In the genomic region with DNA sequence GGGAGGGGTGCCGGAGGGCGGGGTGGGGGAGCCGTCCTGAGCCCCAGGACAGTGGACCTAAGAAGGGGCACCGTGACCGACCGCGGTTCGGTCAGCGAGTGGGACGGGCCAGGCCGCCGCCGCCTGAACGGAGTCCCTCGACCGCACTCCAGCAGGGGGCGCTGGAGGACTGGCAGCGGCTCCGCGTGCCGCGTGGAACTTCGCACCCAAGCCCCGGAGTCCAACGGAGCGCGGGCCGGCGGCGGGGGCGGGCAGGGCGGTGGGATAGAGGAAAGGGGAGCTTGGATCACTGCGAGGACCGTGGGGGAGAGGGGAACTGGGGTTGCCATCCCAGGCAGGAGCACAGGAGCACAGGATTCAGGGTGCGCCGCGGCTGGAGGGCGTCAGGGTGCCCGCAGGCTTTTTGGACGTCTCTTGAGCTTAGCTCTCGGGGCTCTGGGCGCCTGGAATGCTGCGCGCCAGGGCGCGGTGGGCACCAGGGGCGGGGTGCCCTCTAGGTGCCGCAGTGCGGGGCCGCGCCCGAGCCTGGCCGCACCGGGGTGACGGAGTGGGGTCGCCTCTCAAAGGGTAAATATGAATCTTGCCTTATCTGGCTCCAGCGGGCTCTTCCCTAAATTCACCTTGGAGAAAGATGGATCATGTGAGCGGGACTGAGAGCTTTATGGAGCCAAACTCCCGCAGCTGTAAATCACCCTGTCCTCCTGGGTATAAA, we compare ENCODE assay signal across 8 cellular contexts. TPM values are rescaled to one million over a fixed set of nuclear protein-coding genes. Genes with fewer than 3 reads are reported as not detected.
DNase-seq lines count a peak whose midpoint lies in the region; ATAC-seq and TF ChIP-seq lines count a peak whose summit lies in the region.

No MANE protein-coding gene starts in this region.

- H2AFZ ChIP-seq in MM.1S (ENCODE audit: low read length) = 0 out of 2 replicates have a peak overlapping the region, but pooled peaks have one; percentile 63

- TF ChIP-seq CTCF in MM.1S (IDR thresholded peaks at IDR 0.05; ENCODE audit: low read length) = peak; percentile 72

- peak overlapping the region; percentile 37; the same call in 1 of the 2 replicates for H3K4me3 ChIP-seq in MM.1S (ENCODE audit: low read length)

- H3K4me2 ChIP-seq in MM.1S (ENCODE audit: low read depth, low read length) = peak overlapping the region; percentile 82; the same call in 1 of the 2 replicates

- H3K36me3 ChIP-seq in MM.1S (replicated peaks; ENCODE audit: insufficient read depth, low read length) = no peaks in the 10 kb centered on the region

- H3K4me1 ChIP-seq in MM.1S (ENCODE audit: low read length) = no peaks in the 10 kb centered on the region

- DNase-seq in GDM1 (lab: John Stamatoyannopoulos, UW) = peak; percentile 39
- DNase-seq in MM.1S = peak; percentile 20
- DNase-seq in activated CD4-positive, alpha-beta T cell treated with anti-CD3 and anti-CD28 coated beads for 24 hours (ENCODE audit: low read depth in 2 of 2) = peak; percentile 61 to 73
- peak; percentile 42 for DNase-seq in cerebellar cortex (ENCODE audit: low spot score)
- DNase-seq in left colon = peak; percentile 41 to 84
- peak; percentile 56 to 78 for DNase-seq in stimulated activated CD4-positive, alpha-beta T cell treated with anti-CD3 and anti-CD28 coated beads, Interleukin-4, amount 100 ng/mL, for 4 hours

- peaks cover 98% of the 10 kb centered on the region for H3K27me3 ChIP-seq in MM.1S (replicated peaks; ENCODE audit: insufficient read depth, low read length)

- H3K9me3 ChIP-seq in MM.1S (replicated peaks; ENCODE audit: insufficient read depth, low read length) = no peaks in the 10 kb centered on the region

- peak; percentile 82 for ATAC-seq in left colon
- ATAC-seq in GM21717 (IDR thresholded peaks at IDR 0.05; ENCODE audit: unreplicated experiment) = no peak
- ATAC-seq in GM21447 (IDR thresholded peaks at IDR 0.05; ENCODE audit: unreplicated experiment) = no peak

- H3K9ac ChIP-seq in MM.1S (ENCODE audit: low read length) = no peak overlapping the region

- no peaks in the 10 kb centered on the region for H3F3A ChIP-seq in MM.1S (ENCODE audit: insufficient read depth, low read length)

- no peaks in the 10 kb centered on the region for H3K79me2 ChIP-seq in MM.1S (ENCODE audit: low read length)

- H3K27ac ChIP-seq in MM.1S (ENCODE audit: low read length) = no peak overlapping the region

- intact Hi-C loops in left colon (cut with DNase I, micrococcal nuclease) = no loop called here

- no peaks in the 10 kb centered on the region; the same call in 1 of the 2 replicates for H4K20me1 ChIP-seq in MM.1S (ENCODE audit: insufficient read depth, low read length)

- H3K9me2 ChIP-seq in MM.1S (replicated peaks; ENCODE audit: insufficient read depth, low read length) = no peaks in the 10 kb centered on the region

RNA-seq across cellular contexts. Expression of gene OTOP2, which starts 0.4 kb away (rescaled TPM):
- total RNA-seq in left colon = 10 to 100 TPM; 52.3 to 70.3 TPM

RNA-seq across cellular contexts. Expression of gene USH1G, which starts 0.6 kb away (rescaled TPM):
- under 1 TPM in 1 of 2 donors, not detected in 1; 0.31 TPM for total RNA-seq in left colon

RNA-seq across cellular contexts. Expression of gene OTOP3, which starts 12.0 kb away (rescaled TPM):
- 1 to 10 TPM; 1.4 to 2.4 TPM for total RNA-seq in left colon

RNA-seq across cellular contexts. Expression of gene FADS6, which starts 30.3 kb away (rescaled TPM):
- 1 to 10 TPM; 1.1 to 6.4 TPM for total RNA-seq in left colon

RNA-seq across cellular contexts. Expression of gene HID1, which starts 48.9 kb away (rescaled TPM):
- total RNA-seq in left colon = 10 to 100 TPM; 55.4 to 69.3 TPM
